ENCODE assay signal across 15 cellular contexts in genomic region chr12:104677441-104678089, GRCh38.
DNase-seq lines count a peak whose midpoint lies in the region; ATAC-seq, FAIRE-seq and TF ChIP-seq lines count a peak whose summit lies in the region.
"Had no signal": no experiment of that assay in that cellular context is flagged by ENCODE, and none has a peak within 500 bp of the region (broad histone marks: within the 10 kb centered on the region; RNA-seq: fewer than 3 reads in every experiment).

No MANE protein-coding gene starts in this region.

- no peak overlapping the region for H2AFZ ChIP-seq in PC-9
- H2AFZ ChIP-seq in keratinocyte (ENCODE audit: control insufficient read depth, low read length) = no peak overlapping the region

- no peak for DNase-seq in activated CD4-positive, alpha-beta T cell treated with anti-CD3 and anti-CD28 coated beads, Interleukin-2, amount 10 ng/mL, durations not matched to agents 24 days and 14 days
- DNase-seq in activated CD4-positive, alpha-beta T cell treated with anti-CD3 and anti-CD28 coated beads for 4 hours = no peak
- DNase-seq in PC-9 (peak; percentile 77 to 96), keratinocyte (ENCODE audit: low read depth, low spot score) (peak; percentile 13), AG08395 (ENCODE audit: low spot score) (no peak), pons (ENCODE audit: low spot score) (no peak)
- DNase-seq in stimulated activated naive B cell treated with anti-CD40 and anti-IgM and Interleukin-4, amounts not matched to agents 10 μg/mL and 1 μg/mL and 100 μg/mL, for 72 hours = no peak
- DNase-seq: activated naive CD4-positive, alpha-beta T cell treated with anti-CD3 and anti-CD28 coated beads, Interleukin-2, amount 10 ng/mL, durations not matched to agents 7 days and 5 days; NCI-H2107; stimulated activated CD4-positive, alpha-beta T cell treated with anti-CD3 and anti-CD28 coated beads, Interleukin-2, amount 100 ng/mL, for 48 hours had no signal

- H3K9me1 ChIP-seq in keratinocyte (ENCODE audit: control insufficient read depth, extremely low read depth, insufficient read depth, low read length) = no peaks in the 10 kb centered on the region

- H3F3A ChIP-seq in PC-9 (ENCODE audit: insufficient read depth, low read depth) = peaks cover 41% of the 10 kb centered on the region

- peaks cover 68% of the 10 kb centered on the region for H3K4me1 Mint-ChIP-seq in activated CD4-positive, alpha-beta T cell treated with anti-CD3 and anti-CD28 coated beads, Interleukin-2, amount 10 ng/mL, durations not matched to agents 24 days and 14 days
- H3K4me1 Mint-ChIP-seq in stimulated activated naive B cell treated with anti-CD40 and anti-IgM and Interleukin-4, amounts not matched to agents 10 μg/mL and 1 μg/mL and 100 μg/mL, for 72 hours = peaks cover 54 to 93% of the 10 kb centered on the region in 2 donors

- POLR2A ChIA-PET in PC-9 (lab: Charles Lee; ENCODE audit: unreplicated experiment) = interaction anchor here (0.6 kb wide), 1 partner anchor 89 kb away, joined by 10 read pairs; no protein-coding TSS in a partner anchor

- H3K27ac ChIP-seq in PC-9 (peak overlapping the region; percentile 87), keratinocyte (ENCODE audit: control insufficient read depth, insufficient read depth, low read length) (no peak overlapping the region)
- H3K27ac ChIP-seq: foreskin keratinocyte, tibial nerve had no signal

- H3K27me3 ChIP-seq in PC-9 (ENCODE audit: insufficient read depth, low read depth) (no peaks in the 10 kb centered on the region), keratinocyte (ENCODE audit: control insufficient read depth, extremely low read depth, insufficient read depth, low read length) (no peaks in the 10 kb centered on the region)
- H3K27me3 ChIP-seq: foreskin keratinocyte, tibial nerve had no signal

- H3K36me3 Mint-ChIP-seq in activated CD4-positive, alpha-beta T cell treated with anti-CD3 and anti-CD28 coated beads, Interleukin-2, amount 10 ng/mL, durations not matched to agents 24 days and 14 days (ENCODE audit: low read depth) = peaks cover 4% of the 10 kb centered on the region
- peaks cover 24 to 36% of the 10 kb centered on the region in 2 donors for H3K36me3 Mint-ChIP-seq in stimulated activated naive B cell treated with anti-CD40 and anti-IgM and Interleukin-4, amounts not matched to agents 10 μg/mL and 1 μg/mL and 100 μg/mL, for 72 hours

- H3K9me3 ChIP-seq in PC-9 (ENCODE audit: insufficient read depth, low read depth) (no peaks in the 10 kb centered on the region), keratinocyte (ENCODE audit: control insufficient read depth, low read depth, low read length) (no peaks in the 10 kb centered on the region)
- H3K9me3 ChIP-seq: HAP-1, tibial nerve had no signal

- no peak overlapping the region for H3K9ac ChIP-seq in keratinocyte (ENCODE audit: control insufficient read depth, extremely low read depth, insufficient read depth, low read length)

- H3K36me3 ChIP-seq in PC-9 (ENCODE audit: low read depth) (no peaks in the 10 kb centered on the region), keratinocyte (ENCODE audit: control insufficient read depth in 2 of 2, extremely low read depth in 1 of 2, insufficient read depth in 2 of 2, low read length in 2 of 2) (no peaks in the 10 kb centered on the region)
- H3K36me3 ChIP-seq: HAP-1, tibial nerve had no signal

- BruUV-seq in PC-9 (replicated peaks; lab: Mats Ljungman, UMichigan) = no TSS peak

- dilution Hi-C loops in keratinocyte (cut with MboI; ENCODE audit: extremely low pct_ligation_motif_present, low sequenced_read_pairs) = no loop called here

- H3K4me3 Mint-ChIP-seq in activated CD4-positive, alpha-beta T cell treated with anti-CD3 and anti-CD28 coated beads, Interleukin-2, amount 10 ng/mL, durations not matched to agents 24 days and 14 days = no peak overlapping the region
- no peak overlapping the region for H3K4me3 Mint-ChIP-seq in stimulated activated naive B cell treated with anti-CD40 and anti-IgM and Interleukin-4, amounts not matched to agents 10 μg/mL and 1 μg/mL and 100 μg/mL, for 72 hours
- H3K4me3 Mint-ChIP-seq: activated naive CD4-positive, alpha-beta T cell treated with anti-CD3 and anti-CD28 coated beads, Interleukin-2, amount 10 ng/mL, durations not matched to agents 7 days and 5 days had no signal

- H3K27me3 Mint-ChIP-seq in activated CD4-positive, alpha-beta T cell treated with anti-CD3 and anti-CD28 coated beads, Interleukin-2, amount 10 ng/mL, durations not matched to agents 24 days and 14 days = no peaks in the 10 kb centered on the region
- no peaks in the 10 kb centered on the region for H3K27me3 Mint-ChIP-seq in stimulated activated naive B cell treated with anti-CD40 and anti-IgM and Interleukin-4, amounts not matched to agents 10 μg/mL and 1 μg/mL and 100 μg/mL, for 72 hours
- H3K27me3 Mint-ChIP-seq: activated naive CD4-positive, alpha-beta T cell treated with anti-CD3 and anti-CD28 coated beads, Interleukin-2, amount 10 ng/mL, durations not matched to agents 7 days and 5 days had no signal

- intact Hi-C loops in activated CD4-positive, alpha-beta T cell treated with anti-CD3 and anti-CD28 coated beads, Interleukin-2, amount 10 ng/mL, durations not matched to agents 24 days and 14 days (cut with micrococcal nuclease) = no loop called here
- intact Hi-C loops in PC-9 (cut with micrococcal nuclease; ENCODE audit: unreplicated experiment) = loop anchor here (1.0 to 10.0 kb wide), 3 partner anchors 221 to 295 kb away; partner anchors contain the start of genes CHST11 and SLC41A2

- H3K9me2 ChIP-seq in PC-9 (ENCODE audit: insufficient read depth) = no peaks in the 10 kb centered on the region

- CTCF ChIA-PET in PC-9 (lab: Charles Lee) = no interaction called here

- H3K9me3 Mint-ChIP-seq in activated CD4-positive, alpha-beta T cell treated with anti-CD3 and anti-CD28 coated beads, Interleukin-2, amount 10 ng/mL, durations not matched to agents 24 days and 14 days = no peaks in the 10 kb centered on the region
- no peaks in the 10 kb centered on the region for H3K9me3 Mint-ChIP-seq in stimulated activated naive B cell treated with anti-CD40 and anti-IgM and Interleukin-4, amounts not matched to agents 10 μg/mL and 1 μg/mL and 100 μg/mL, for 72 hours
- H3K9me3 Mint-ChIP-seq: activated naive CD4-positive, alpha-beta T cell treated with anti-CD3 and anti-CD28 coated beads, Interleukin-2, amount 10 ng/mL, durations not matched to agents 7 days and 5 days had no signal

- H3K4me3 ChIP-seq in PC-9 (0 out of 2 replicates have a peak overlapping the region, but pooled peaks have one; percentile 18), keratinocyte (ENCODE audit: control insufficient read depth in 2 of 3, extremely low read depth in 1 of 3, insufficient read depth in 2 of 3, low read depth in 1 of 3, low read length in 3 of 3) (no peak overlapping the region)
- H3K4me3 ChIP-seq: HAP-1, tibial nerve had no signal

- TF ChIP-seq CTCF in PC-9 (conservative IDR thresholded peaks at IDR 0.05) (no peak), keratinocyte (optimal IDR thresholded peaks at IDR 0.05 in 1 of 3, IDR thresholded peaks at IDR 0.05 in 1 of 3, conservative IDR thresholded peaks at IDR 0.05 in 1 of 3; ENCODE audit: extremely low read depth in 1 of 3, insufficient read depth in 2 of 3, low read length in 3 of 3) (no peak)

- H3K27ac Mint-ChIP-seq in activated CD4-positive, alpha-beta T cell treated with anti-CD3 and anti-CD28 coated beads, Interleukin-2, amount 10 ng/mL, durations not matched to agents 24 days and 14 days = peak overlapping the region; percentile 69
- H3K27ac Mint-ChIP-seq in stimulated activated naive B cell treated with anti-CD40 and anti-IgM and Interleukin-4, amounts not matched to agents 10 μg/mL and 1 μg/mL and 100 μg/mL, for 72 hours = peak overlapping the region; percentile 54
- H3K27ac Mint-ChIP-seq: activated naive CD4-positive, alpha-beta T cell treated with anti-CD3 and anti-CD28 coated beads, Interleukin-2, amount 10 ng/mL, durations not matched to agents 7 days and 5 days had no signal

- peak overlapping the region; percentile 72 for H3K4me2 ChIP-seq in PC-9
- H3K4me2 ChIP-seq in keratinocyte (ENCODE audit: control insufficient read depth, extremely low read depth, insufficient read depth, low read depth, low read length) = peak overlapping the region; percentile 39

- ATAC-seq in stimulated activated naive B cell treated with anti-CD40 and anti-IgM and Interleukin-4, amounts not matched to agents 10 μg/mL and 1 μg/mL and 100 μg/mL, for 72 hours (replicated peaks) = no peak
- ATAC-seq in HG02981 (IDR thresholded peaks at IDR 0.05; ENCODE audit: unreplicated experiment) = no peak
- ATAC-seq: activated CD4-positive, CD25-positive, alpha-beta regulatory T cell treated with anti-CD3 and anti-CD28 coated beads, Interleukin-2, amount 50 U/mL, for 24 hours; foreskin keratinocyte had no signal

- peak; percentile 71 for FAIRE-seq in keratinocyte (lab: Jason Lieb, UNC)

- H3K79me2 ChIP-seq in PC-9 (ENCODE audit: low read depth) = peaks cover 91% of the 10 kb centered on the region
- peaks cover 3% of the 10 kb centered on the region for H3K79me2 ChIP-seq in keratinocyte (ENCODE audit: control insufficient read depth, insufficient read depth, low read length)

- no peaks in the 10 kb centered on the region; the same call in 1 of the 2 replicates for H4K20me1 ChIP-seq in PC-9 (ENCODE audit: insufficient read depth)
- no peaks in the 10 kb centered on the region for H4K20me1 ChIP-seq in keratinocyte (ENCODE audit: control insufficient read depth, extremely low read depth, insufficient read depth, low read length)

- H3K4me1 ChIP-seq in PC-9 (replicated peaks; ENCODE audit: insufficient read depth) (peaks cover 67% of the 10 kb centered on the region), keratinocyte (ENCODE audit: control insufficient read depth, extremely low read depth, insufficient read depth, low read length) (peaks cover 17% of the 10 kb centered on the region)
- H3K4me1 ChIP-seq: foreskin keratinocyte had no signal

Comparison
In these comparisons a context has a peak if more than half of its experiments do, and no peak if none do; other contexts are left out.
1. DNase-seq: peak in PC-9 (2 of 2) and keratinocyte (single experiment); none in activated CD4-positive, alpha-beta T cell treated with anti-CD3 and anti-CD28 coated beads, Interleukin-2, amount 10 ng/mL, durations not matched to agents 24 days and 14 days (single experiment), activated CD4-positive, alpha-beta T cell treated with anti-CD3 and anti-CD28 coated beads for 4 hours (0 of 2), stimulated activated naive B cell treated with anti-CD40 and anti-IgM and Interleukin-4, amounts not matched to agents 10 μg/mL and 1 μg/mL and 100 μg/mL, for 72 hours (single experiment), AG08395 (single experiment) and pons (single experiment).